In the genomic region with DNA sequence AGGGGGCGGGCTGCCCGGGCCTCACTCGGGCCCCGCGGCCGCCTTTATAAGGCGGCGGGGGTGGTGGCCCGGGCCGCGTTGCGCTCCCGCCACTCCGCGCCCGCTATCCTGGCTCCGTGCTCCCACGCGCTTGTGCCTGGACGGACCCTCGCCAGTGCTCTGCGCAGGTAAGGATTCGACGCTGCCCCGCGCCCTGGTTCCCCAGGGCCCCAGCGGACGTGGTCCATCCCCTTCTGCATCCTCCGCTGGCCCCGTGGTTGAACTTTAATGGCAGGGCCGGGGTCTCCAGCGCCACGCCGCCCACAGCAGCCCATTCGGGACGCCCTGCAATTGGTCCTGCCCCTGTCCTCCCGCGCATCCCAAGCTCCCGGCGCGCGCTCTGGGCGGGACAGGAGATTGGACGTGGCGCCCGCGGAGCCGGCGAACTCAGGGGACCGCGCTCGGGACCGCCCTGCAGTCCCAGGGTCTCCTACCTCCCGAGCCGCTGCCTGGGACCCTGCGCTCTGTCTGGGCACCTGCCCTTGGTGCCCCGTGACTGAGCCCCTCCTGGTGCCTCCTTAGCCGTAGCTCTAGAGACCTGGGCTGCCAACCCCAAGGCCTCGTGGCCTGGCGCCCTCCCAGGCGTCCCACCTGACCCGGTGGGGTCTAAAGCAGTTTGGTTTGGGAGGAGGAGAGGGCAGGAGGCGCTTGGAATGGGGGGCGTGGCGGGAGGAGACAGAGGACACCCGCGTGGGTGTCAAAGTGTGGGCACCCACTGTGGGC, we compare ENCODE assay signal across 9 cellular contexts. TPM values are rescaled to one million over a fixed set of nuclear protein-coding genes. Genes with fewer than 3 reads are reported as not detected.
A peak's percentile ranks its signal among the peaks of the same experiment; 100 is the strongest.
DNase-seq lines count a peak whose midpoint lies in the region; FAIRE-seq and TF ChIP-seq lines count a peak whose summit lies in the region.
"Had no signal": no experiment of that assay in that cellular context is flagged by ENCODE, and none has a peak within 500 bp of the region (broad histone marks: within the 10 kb centered on the region; RNA-seq: fewer than 3 reads in every experiment).

A gene (plus strand): TSS at position 73 of the 762 bp plus-strand sequence. CDS start 44,659 bp downstream, outside the sequence.

- TF ChIP-seq CTCF in ascending aorta (IDR thresholded peaks at IDR 0.05) = no peak

- FAIRE-seq in RCC 7860 (lab: Jason Lieb, UNC) = no peak

- H3K9ac ChIP-seq in HUES6 (ENCODE audit: low read length) = peak within 1 kb of the TSS; percentile 48
- peak within 1 kb of the TSS; percentile 81 for H3K9ac ChIP-seq in skeletal muscle satellite cell (ENCODE audit: low read depth, low read length)

- H3K27me3 ChIP-seq in HUES6 (ENCODE audit: control insufficient read depth, insufficient read depth, low read length) (peaks cover 11% of the 10 kb centered on the region), ascending aorta (peaks cover 9% of the 10 kb centered on the region), skeletal muscle satellite cell (ENCODE audit: control insufficient read depth, insufficient read depth, low read length) (no peaks in the 10 kb centered on the region)

- peaks cover 25% of the 10 kb centered on the region for H3K4me1 ChIP-seq in HUES6 (ENCODE audit: control insufficient read depth, insufficient read depth, low read length)
- peaks cover 4 to 5% of the 10 kb centered on the region in 2 donors for H3K4me1 ChIP-seq in ascending aorta
- H3K4me1 ChIP-seq in skeletal muscle satellite cell (ENCODE audit: control insufficient read depth, insufficient read depth, low read length) = peaks cover 40% of the 10 kb centered on the region

- H3K36me3 ChIP-seq in HUES6 (ENCODE audit: control insufficient read depth, insufficient read depth, low read length) = no peaks in the 10 kb centered on the region
- no peaks in the 10 kb centered on the region for H3K36me3 ChIP-seq in ascending aorta
- no peaks in the 10 kb centered on the region for H3K36me3 ChIP-seq in skeletal muscle satellite cell (ENCODE audit: insufficient read depth, low read length)

- H3K27ac ChIP-seq in HUES6 (ENCODE audit: low read depth, low read length) (no peak within 1 kb of the TSS), ascending aorta (no peak within 1 kb of the TSS)

- H3K4me3 ChIP-seq in HUES6 (ENCODE audit: low read depth, low read length) (peak within 1 kb of the TSS; percentile 78), ascending aorta (peak within 1 kb of the TSS; percentile 44 to 53), skeletal muscle satellite cell (ENCODE audit: low read length) (peak within 1 kb of the TSS; percentile 79)

- peak within 1 kb of the TSS; percentile 95 for H3K4me2 ChIP-seq in skeletal muscle satellite cell (ENCODE audit: low read length)

- DNase-seq in ascending aorta (ENCODE audit: low spot score in 2 of 2) (no peak), iPS-NIHi7 (ENCODE audit: extremely low spot score) (peak; percentile 41), RCC 7860 (ENCODE audit: low spot score) (no peak), T1000 (lab: John Stamatoyannopoulos, UW) (no peak), HUDEP-2 (lab: John Stamatoyannopoulos, UW; ENCODE audit: unreplicated experiment in 76 of 76) (no peak), NCI-H187 (lab: John Stamatoyannopoulos, UW) (no peak)
- DNase-seq: NCI-H1436 treated with DMSO at 0.1 percent for 48 hours had no signal

- intact Hi-C loops in ascending aorta (cut with DNase I) = loop anchor here (2.0 kb wide), 1 partner anchor 149 kb away; no protein-coding TSS in a partner anchor

- no peaks in the 10 kb centered on the region for H3K9me3 ChIP-seq in HUES6 (ENCODE audit: control insufficient read depth, insufficient read depth, low read depth, low read length)
- H3K9me3 ChIP-seq in ascending aorta = no peaks in the 10 kb centered on the region
- H3K9me3 ChIP-seq in skeletal muscle satellite cell (replicated peaks; ENCODE audit: low read length) = no peaks in the 10 kb centered on the region

RNA-seq across cellular contexts. Expression of the gene that starts here (rescaled TPM):
- total RNA-seq in ascending aorta = 35.3 TPM
- total RNA-seq in skeletal muscle satellite cell (2012; rRNA removed) = 1.8 and 10.9 TPM in 2 replicates
